Comparison of ENCODE assay signal across 1 cellular context in genomic region chr6:26315274-26315673, GRCh38.
TF ChIP-seq lines count a peak whose summit lies in the region.

No MANE protein-coding gene starts in this region.

TF ChIP-seq in HepG2, 621 proteins besides CTCF, POLR2A, EP300 and RAD21:
- TF ChIP-seq LRRFIP1 (CRISPR knock-in tag; conservative IDR thresholded peaks at IDR 0.05), result no peak
- TF ChIP-seq ARID4A (CRISPR knock-in tag; IDR thresholded peaks at IDR 0.05; ENCODE audit: borderline replicate concordance), result no peak
- TF ChIP-seq ZNF883 (CRISPR knock-in tag; IDR thresholded peaks at IDR 0.05; ENCODE audit: not compliant biosample characterization), result no peak
- TF ChIP-seq NFYC (CRISPR knock-in tag; IDR thresholded peaks at IDR 0.05), result no peak
- TF ChIP-seq ZC3H13 (CRISPR knock-in tag; IDR thresholded peaks at IDR 0.05), result no peak
- TF ChIP-seq IRF1 (CRISPR knock-in tag; IDR thresholded peaks at IDR 0.05; ENCODE audit: low read depth), result no peak
- no peak for TF ChIP-seq ZNF512 (CRISPR knock-in tag; IDR thresholded peaks at IDR 0.05)
- peak; percentile 16 to 68; a peak in 2 of 4 replicates for TF ChIP-seq MAFK (conservative IDR thresholded peaks at IDR 0.05 in 1 of 2, IDR thresholded peaks at IDR 0.05 in 1 of 2; ENCODE audit: low read length in 2 of 2)
- TF ChIP-seq MAFF (IDR thresholded peaks at IDR 0.05; ENCODE audit: low read depth, low read length), result peak; percentile 61; the same call in 1 of the 2 replicates
- TF ChIP-seq STAT6 (CRISPR knock-in tag; IDR thresholded peaks at IDR 0.05; ENCODE audit: borderline replicate concordance), result no peak
- no peak for TF ChIP-seq TIGD3 (CRISPR knock-in tag; IDR thresholded peaks at IDR 0.05; ENCODE audit: borderline replicate concordance)
- no peak for TF ChIP-seq ATF7-NPFF (CRISPR knock-in tag; IDR thresholded peaks at IDR 0.05; ENCODE audit: low read depth)
- TF ChIP-seq ATF2 (CRISPR knock-in tag; IDR thresholded peaks at IDR 0.05), result no peak
- no peak for TF ChIP-seq ZNF367 (CRISPR knock-in tag; IDR thresholded peaks at IDR 0.05; ENCODE audit: borderline replicate concordance)
- TF ChIP-seq TRAFD1 (CRISPR knock-in tag; IDR thresholded peaks at IDR 0.05; ENCODE audit: borderline replicate concordance), result no peak
- TF ChIP-seq ZNF282 (IDR thresholded peaks at IDR 0.05; ENCODE audit: partially characterized antibody), result no peak
- no peak for TF ChIP-seq ZBTB1 (CRISPR knock-in tag; IDR thresholded peaks at IDR 0.05; ENCODE audit: borderline replicate concordance)
- no peak for TF ChIP-seq MYC (CRISPR knock-in tag; IDR thresholded peaks at IDR 0.05; ENCODE audit: borderline replicate concordance)
TF ChIP-seq in HepG2: peak in this region for 2.
